ENCODE assay signal across 17 cellular contexts in genomic region chr2:12949406-12949805, GRCh38.
DNase-seq lines count a peak whose midpoint lies in the region; ATAC-seq, FAIRE-seq and TF ChIP-seq lines count a peak whose summit lies in the region.
"Had no signal": no experiment of that assay in that cellular context is flagged by ENCODE, and none has a peak within 500 bp of the region (broad histone marks: within the 10 kb centered on the region; RNA-seq: fewer than 3 reads in every experiment).

No MANE protein-coding gene starts in this region.

- peak overlapping the region; percentile 8 for H2AFZ ChIP-seq in neural progenitor cell (replicated peaks)

- peak; percentile 40 for ATAC-seq in activated CD8-positive, alpha-beta memory T cell treated with anti-CD3 and anti-CD28 coated beads, Interleukin-2, amount 10 ng/mL, durations not matched to agents 7 days and 5 days
- no peak for ATAC-seq in T-cell (replicated peaks in 1 of 4)

- no peak for TF ChIP-seq CTCF in HFFc6 (IDR thresholded peaks at IDR 0.05)
- TF ChIP-seq CTCF in neural progenitor cell (IDR thresholded peaks at IDR 0.05): no peak
- TF ChIP-seq CTCF in GM13977 (IDR thresholded peaks at IDR 0.05; ENCODE audit: extremely low read depth, insufficient read depth, missing control alignments): no peak

- H3K4me3 ChIP-seq in neural progenitor cell: no peak overlapping the region

- H3K4me2 ChIP-seq in neural progenitor cell: no peak overlapping the region

- in situ Hi-C loops in GM13977 (cut with MboI; ENCODE audit: low pct_unique_long_range_greater_than_20kb, low sequenced_read_pairs, unreplicated experiment): no loop called here

- H3K27ac ChIP-seq in neural progenitor cell: no peak overlapping the region

- no peaks in the 10 kb centered on the region for H3K9me3 Mint-ChIP-seq in activated CD8-positive, alpha-beta memory T cell treated with anti-CD3 and anti-CD28 coated beads, Interleukin-2, amount 10 ng/mL, durations not matched to agents 7 days and 5 days (ENCODE audit: low read depth)
- H3K9me3 Mint-ChIP-seq in HFFc6 (no peaks in the 10 kb centered on the region), T-cell (no peaks in the 10 kb centered on the region), neural progenitor cell (peaks cover 2% of the 10 kb centered on the region)

- H3K4me1 Mint-ChIP-seq in activated CD8-positive, alpha-beta memory T cell treated with anti-CD3 and anti-CD28 coated beads, Interleukin-2, amount 10 ng/mL, durations not matched to agents 7 days and 5 days: peaks cover 25% of the 10 kb centered on the region
- peaks cover 53% of the 10 kb centered on the region for H3K4me1 Mint-ChIP-seq in HFFc6 (ENCODE audit: low read depth)
- H3K4me1 Mint-ChIP-seq in T-cell: peaks cover 22 to 28% (median 23%) of the 10 kb centered on the region in 3 donors
- no peaks in the 10 kb centered on the region for H3K4me1 Mint-ChIP-seq in neural progenitor cell

- H3K36me3 Mint-ChIP-seq in activated CD8-positive, alpha-beta memory T cell treated with anti-CD3 and anti-CD28 coated beads, Interleukin-2, amount 10 ng/mL, durations not matched to agents 7 days and 5 days: no peaks in the 10 kb centered on the region
- H3K36me3 Mint-ChIP-seq in HFFc6 (ENCODE audit: low read depth) (no peaks in the 10 kb centered on the region), T-cell (no peaks in the 10 kb centered on the region), neural progenitor cell (no peaks in the 10 kb centered on the region)

- H3K9ac ChIP-seq in neural progenitor cell: no peak overlapping the region

- H3K4me1 ChIP-seq in neural progenitor cell: no peaks in the 10 kb centered on the region

- no peak for FAIRE-seq in HTR-8/SVneo (lab: Jason Lieb, UNC)

- H3K4me3 Mint-ChIP-seq in activated CD8-positive, alpha-beta memory T cell treated with anti-CD3 and anti-CD28 coated beads, Interleukin-2, amount 10 ng/mL, durations not matched to agents 7 days and 5 days: no peak overlapping the region
- H3K4me3 Mint-ChIP-seq in HFFc6 (no peak overlapping the region), T-cell (no peak overlapping the region), neural progenitor cell (no peak overlapping the region)

- no peaks in the 10 kb centered on the region for H3F3A ChIP-seq in neural progenitor cell (ENCODE audit: low read depth)

- H3K9me3 ChIP-seq in neural progenitor cell (ENCODE audit: low read depth): no peaks in the 10 kb centered on the region

- DNase-seq in activated CD8-positive, alpha-beta memory T cell treated with anti-CD3 and anti-CD28 coated beads, Interleukin-2, amount 10 ng/mL, durations not matched to agents 7 days and 5 days: no peak
- no peak for DNase-seq in activated CD8-positive, alpha-beta memory T cell treated with anti-CD3 and anti-CD28 coated beads, Interleukin-2, amount 50 U/mL, for 4 hours
- DNase-seq in HFFc6: no peak
- no peak for DNase-seq in T-cell
- no peak for DNase-seq in neural progenitor cell (ENCODE audit: low spot score)
- no peak for DNase-seq in Kasumi-1 (lab: John Stamatoyannopoulos, UW)
- no peak for DNase-seq in GM13977 (ENCODE audit: low spot score)
- no peak for DNase-seq in HTR-8/SVneo (ENCODE audit: insufficient read length, low spot score)
- DNase-seq: 8988T, C1 segment of cervical spinal cord, DMS 273 treated with DMSO at 0.1 percent for 48 hours, EL, NCI-H1105 treated with DMSO at 0.1 percent for 48 hours, NCI-H1694 treated with DMSO at 0.1 percent for 48 hours, NCI-H345, NCI-H526 treated with DMSO at 0.1 percent for 48 hours, SHP77 treated with DMSO at 0.1 percent for 48 hours had no signal

- CTCF ChIA-PET in activated CD8-positive, alpha-beta memory T cell treated with anti-CD3 and anti-CD28 coated beads, Interleukin-2, amount 10 ng/mL, durations not matched to agents 7 days and 5 days (lab: Charles Lee): interaction anchor here (0.9 to 4.4 kb wide), 5 partner anchors 16 to 58 kb away, joined by 3 to 21 read pairs (median 6); no protein-coding TSS in a partner anchor
- CTCF ChIA-PET in T-cell (lab: Charles Lee): no interaction called here

- no peaks in the 10 kb centered on the region for H3K27me3 ChIP-seq in neural progenitor cell

- peaks cover 76% of the 10 kb centered on the region for H3K27me3 Mint-ChIP-seq in activated CD8-positive, alpha-beta memory T cell treated with anti-CD3 and anti-CD28 coated beads, Interleukin-2, amount 10 ng/mL, durations not matched to agents 7 days and 5 days
- H3K27me3 Mint-ChIP-seq in HFFc6 (ENCODE audit: insufficient read depth) (no peaks in the 10 kb centered on the region), T-cell (peaks cover 6 to 23% of the 10 kb centered on the region in 2 donors), neural progenitor cell (ENCODE audit: insufficient read depth, low read depth) (peaks cover 2% of the 10 kb centered on the region)

- no peaks in the 10 kb centered on the region for H3K79me2 ChIP-seq in neural progenitor cell (ENCODE audit: low read depth)

- no peaks in the 10 kb centered on the region for H4K20me1 ChIP-seq in neural progenitor cell (ENCODE audit: low read depth)

- POLR2A ChIA-PET in T-cell (lab: Charles Lee): no interaction called here

- H3K27ac Mint-ChIP-seq in activated CD8-positive, alpha-beta memory T cell treated with anti-CD3 and anti-CD28 coated beads, Interleukin-2, amount 10 ng/mL, durations not matched to agents 7 days and 5 days: peak overlapping the region; percentile 75
- H3K27ac Mint-ChIP-seq in HFFc6: peak overlapping the region; percentile 39
- peak overlapping the region; percentile 34 to 40 for H3K27ac Mint-ChIP-seq in T-cell
- no peak overlapping the region for H3K27ac Mint-ChIP-seq in neural progenitor cell

- no peaks in the 10 kb centered on the region for H3K36me3 ChIP-seq in neural progenitor cell
